Comparison of ENCODE assay signal across 2 cellular contexts in the genomic region with DNA sequence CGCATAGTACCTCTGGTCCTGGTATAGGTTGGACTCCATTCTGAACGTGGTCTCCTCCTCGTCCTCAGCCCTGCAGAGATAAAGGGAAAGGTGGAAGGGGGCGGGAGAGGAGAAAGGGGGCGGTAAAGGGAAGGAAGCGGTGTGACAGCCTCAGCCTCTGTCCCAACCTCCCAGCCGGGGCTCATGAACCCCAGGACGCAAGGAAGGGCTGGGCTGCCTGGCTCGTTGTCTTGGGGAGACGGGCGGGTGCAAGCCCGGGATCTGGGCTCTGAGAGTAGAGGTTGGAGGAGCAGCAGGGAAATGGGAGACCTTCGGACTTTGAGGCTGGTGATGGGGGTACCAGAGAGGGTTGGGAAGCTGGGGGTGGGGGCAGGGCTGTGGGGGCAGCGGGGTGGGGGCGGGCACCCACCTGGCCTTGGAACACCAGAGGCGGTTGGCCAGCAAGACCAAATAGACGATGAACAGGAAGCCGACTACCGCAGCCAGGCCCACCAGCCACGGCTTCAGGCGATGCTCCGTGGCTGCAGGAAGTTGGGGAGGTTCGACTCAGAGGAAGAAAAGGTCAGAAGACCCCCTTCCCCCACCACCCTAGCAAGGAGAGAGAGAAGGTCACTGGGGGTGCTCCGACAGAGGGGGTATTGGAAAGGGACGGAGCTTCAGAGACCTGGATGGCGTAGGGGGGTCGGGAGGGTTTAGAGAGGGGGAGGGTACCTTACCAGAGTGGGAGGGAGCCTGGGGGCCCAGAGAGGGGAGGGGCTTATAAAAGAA.
TF ChIP-seq lines count a peak whose summit lies in the region.

No MANE protein-coding gene starts in this region.

TF ChIP-seq in GM23338, 12 proteins besides CTCF, POLR2A, EP300 and RAD21 (continued from another document and continues in another):
- TF ChIP-seq, protein P1, sequence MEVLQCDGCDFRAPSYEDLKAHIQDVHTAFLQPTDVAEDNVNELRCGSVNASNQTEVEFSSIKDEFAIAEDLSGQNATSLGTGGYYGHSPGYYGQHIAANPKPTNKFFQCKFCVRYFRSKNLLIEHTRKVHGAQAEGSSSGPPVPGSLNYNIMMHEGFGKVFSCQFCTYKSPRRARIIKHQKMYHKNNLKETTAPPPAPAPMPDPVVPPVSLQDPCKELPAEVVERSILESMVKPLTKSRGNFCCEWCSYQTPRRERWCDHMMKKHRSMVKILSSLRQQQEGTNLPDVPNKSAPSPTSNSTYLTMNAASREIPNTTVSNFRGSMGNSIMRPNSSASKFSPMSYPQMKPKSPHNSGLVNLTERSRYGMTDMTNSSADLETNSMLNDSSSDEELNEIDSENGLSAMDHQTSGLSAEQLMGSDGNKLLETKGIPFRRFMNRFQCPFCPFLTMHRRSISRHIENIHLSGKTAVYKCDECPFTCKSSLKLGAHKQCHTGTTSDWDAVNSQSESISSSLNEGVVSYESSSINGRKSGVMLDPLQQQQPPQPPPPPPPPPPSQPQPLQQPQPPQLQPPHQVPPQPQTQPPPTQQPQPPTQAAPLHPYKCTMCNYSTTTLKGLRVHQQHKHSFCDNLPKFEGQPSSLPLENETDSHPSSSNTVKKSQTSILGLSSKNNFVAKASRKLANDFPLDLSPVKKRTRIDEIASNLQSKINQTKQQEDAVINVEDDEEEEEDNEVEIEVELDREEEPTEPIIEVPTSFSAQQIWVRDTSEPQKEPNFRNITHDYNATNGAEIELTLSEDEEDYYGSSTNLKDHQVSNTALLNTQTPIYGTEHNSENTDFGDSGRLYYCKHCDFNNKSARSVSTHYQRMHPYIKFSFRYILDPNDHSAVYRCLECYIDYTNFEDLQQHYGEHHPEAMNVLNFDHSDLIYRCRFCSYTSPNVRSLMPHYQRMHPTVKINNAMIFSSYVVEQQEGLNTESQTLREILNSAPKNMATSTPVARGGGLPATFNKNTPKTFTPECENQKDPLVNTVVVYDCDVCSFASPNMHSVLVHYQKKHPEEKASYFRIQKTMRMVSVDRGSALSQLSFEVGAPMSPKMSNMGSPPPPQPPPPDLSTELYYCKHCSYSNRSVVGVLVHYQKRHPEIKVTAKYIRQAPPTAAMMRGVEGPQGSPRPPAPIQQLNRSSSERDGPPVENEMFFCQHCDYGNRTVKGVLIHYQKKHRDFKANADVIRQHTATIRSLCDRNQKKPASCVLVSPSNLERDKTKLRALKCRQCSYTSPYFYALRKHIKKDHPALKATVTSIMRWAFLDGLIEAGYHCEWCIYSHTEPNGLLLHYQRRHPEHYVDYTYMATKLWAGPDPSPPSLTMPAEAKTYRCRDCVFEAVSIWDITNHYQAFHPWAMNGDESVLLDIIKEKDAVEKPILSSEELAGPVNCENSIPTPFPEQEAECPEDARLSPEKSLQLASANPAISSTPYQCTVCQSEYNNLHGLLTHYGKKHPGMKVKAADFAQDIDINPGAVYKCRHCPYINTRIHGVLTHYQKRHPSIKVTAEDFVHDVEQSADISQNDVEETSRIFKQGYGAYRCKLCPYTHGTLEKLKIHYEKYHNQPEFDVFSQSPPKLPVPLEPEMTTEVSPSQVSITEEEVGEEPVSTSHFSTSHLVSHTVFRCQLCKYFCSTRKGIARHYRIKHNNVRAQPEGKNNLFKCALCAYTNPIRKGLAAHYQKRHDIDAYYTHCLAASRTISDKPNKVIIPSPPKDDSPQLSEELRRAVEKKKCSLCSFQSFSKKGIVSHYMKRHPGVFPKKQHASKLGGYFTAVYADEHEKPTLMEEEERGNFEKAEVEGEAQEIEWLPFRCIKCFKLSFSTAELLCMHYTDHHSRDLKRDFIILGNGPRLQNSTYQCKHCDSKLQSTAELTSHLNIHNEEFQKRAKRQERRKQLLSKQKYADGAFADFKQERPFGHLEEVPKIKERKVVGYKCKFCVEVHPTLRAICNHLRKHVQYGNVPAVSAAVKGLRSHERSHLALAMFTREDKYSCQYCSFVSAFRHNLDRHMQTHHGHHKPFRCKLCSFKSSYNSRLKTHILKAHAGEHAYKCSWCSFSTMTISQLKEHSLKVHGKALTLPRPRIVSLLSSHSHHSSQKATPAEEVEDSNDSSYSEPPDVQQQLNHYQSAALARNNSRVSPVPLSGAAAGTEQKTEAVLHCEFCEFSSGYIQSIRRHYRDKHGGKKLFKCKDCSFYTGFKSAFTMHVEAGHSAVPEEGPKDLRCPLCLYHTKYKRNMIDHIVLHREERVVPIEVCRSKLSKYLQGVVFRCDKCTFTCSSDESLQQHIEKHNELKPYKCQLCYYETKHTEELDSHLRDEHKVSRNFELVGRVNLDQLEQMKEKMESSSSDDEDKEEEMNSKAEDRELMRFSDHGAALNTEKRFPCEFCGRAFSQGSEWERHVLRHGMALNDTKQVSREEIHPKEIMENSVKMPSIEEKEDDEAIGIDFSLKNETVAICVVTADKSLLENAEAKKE (CRISPR knock-in tag; IDR thresholded peaks at IDR 0.05) = no peak
- TF ChIP-seq STAT1 (IDR thresholded peaks at IDR 0.05; ENCODE audit: unreplicated experiment) (no peak), EZH2phosphoT487 (IDR thresholded peaks at IDR 0.05; ENCODE audit: unreplicated experiment) (no peak), JUNB (IDR thresholded peaks at IDR 0.05; ENCODE audit: unreplicated experiment) (no peak), ZNF331 (CRISPR knock-in tag; IDR thresholded peaks at IDR 0.05; ENCODE audit: low read depth) (no peak)
- TF ChIP-seq, protein P2, sequence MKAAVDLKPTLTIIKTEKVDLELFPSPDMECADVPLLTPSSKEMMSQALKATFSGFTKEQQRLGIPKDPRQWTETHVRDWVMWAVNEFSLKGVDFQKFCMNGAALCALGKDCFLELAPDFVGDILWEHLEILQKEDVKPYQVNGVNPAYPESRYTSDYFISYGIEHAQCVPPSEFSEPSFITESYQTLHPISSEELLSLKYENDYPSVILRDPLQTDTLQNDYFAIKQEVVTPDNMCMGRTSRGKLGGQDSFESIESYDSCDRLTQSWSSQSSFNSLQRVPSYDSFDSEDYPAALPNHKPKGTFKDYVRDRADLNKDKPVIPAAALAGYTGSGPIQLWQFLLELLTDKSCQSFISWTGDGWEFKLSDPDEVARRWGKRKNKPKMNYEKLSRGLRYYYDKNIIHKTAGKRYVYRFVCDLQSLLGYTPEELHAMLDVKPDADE (IDR thresholded peaks at IDR 0.05) = no peak
- TF ChIP-seq, protein P3, sequence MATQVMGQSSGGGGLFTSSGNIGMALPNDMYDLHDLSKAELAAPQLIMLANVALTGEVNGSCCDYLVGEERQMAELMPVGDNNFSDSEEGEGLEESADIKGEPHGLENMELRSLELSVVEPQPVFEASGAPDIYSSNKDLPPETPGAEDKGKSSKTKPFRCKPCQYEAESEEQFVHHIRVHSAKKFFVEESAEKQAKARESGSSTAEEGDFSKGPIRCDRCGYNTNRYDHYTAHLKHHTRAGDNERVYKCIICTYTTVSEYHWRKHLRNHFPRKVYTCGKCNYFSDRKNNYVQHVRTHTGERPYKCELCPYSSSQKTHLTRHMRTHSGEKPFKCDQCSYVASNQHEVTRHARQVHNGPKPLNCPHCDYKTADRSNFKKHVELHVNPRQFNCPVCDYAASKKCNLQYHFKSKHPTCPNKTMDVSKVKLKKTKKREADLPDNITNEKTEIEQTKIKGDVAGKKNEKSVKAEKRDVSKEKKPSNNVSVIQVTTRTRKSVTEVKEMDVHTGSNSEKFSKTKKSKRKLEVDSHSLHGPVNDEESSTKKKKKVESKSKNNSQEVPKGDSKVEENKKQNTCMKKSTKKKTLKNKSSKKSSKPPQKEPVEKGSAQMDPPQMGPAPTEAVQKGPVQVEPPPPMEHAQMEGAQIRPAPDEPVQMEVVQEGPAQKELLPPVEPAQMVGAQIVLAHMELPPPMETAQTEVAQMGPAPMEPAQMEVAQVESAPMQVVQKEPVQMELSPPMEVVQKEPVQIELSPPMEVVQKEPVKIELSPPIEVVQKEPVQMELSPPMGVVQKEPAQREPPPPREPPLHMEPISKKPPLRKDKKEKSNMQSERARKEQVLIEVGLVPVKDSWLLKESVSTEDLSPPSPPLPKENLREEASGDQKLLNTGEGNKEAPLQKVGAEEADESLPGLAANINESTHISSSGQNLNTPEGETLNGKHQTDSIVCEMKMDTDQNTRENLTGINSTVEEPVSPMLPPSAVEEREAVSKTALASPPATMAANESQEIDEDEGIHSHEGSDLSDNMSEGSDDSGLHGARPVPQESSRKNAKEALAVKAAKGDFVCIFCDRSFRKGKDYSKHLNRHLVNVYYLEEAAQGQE (IDR thresholded peaks at IDR 0.05; ENCODE audit: unreplicated experiment) = no peak

TF ChIP-seq in SK-N-SH treated with all-trans-retinoic acid at 6 μM for 48 hours, 23 proteins besides CTCF, POLR2A, EP300 and RAD21 (continued from another document):
- TF ChIP-seq BACH2 (CRISPR knock-in tag; IDR thresholded peaks at IDR 0.05; ENCODE audit: borderline replicate concordance) (no peak), ZC3H10 (CRISPR knock-in tag; IDR thresholded peaks at IDR 0.05) (no peak), ESRRG (CRISPR knock-in tag; IDR thresholded peaks at IDR 0.05) (no peak), ARNTL (CRISPR knock-in tag; IDR thresholded peaks at IDR 0.05; ENCODE audit: borderline replicate concordance, low read depth) (no peak), PPARA (CRISPR knock-in tag; IDR thresholded peaks at IDR 0.05; ENCODE audit: borderline replicate concordance) (no peak), TOX (CRISPR knock-in tag; IDR thresholded peaks at IDR 0.05; ENCODE audit: borderline replicate concordance) (no peak), ISL1 (CRISPR knock-in tag; IDR thresholded peaks at IDR 0.05) (no peak), ZNF8 (CRISPR knock-in tag; IDR thresholded peaks at IDR 0.05) (no peak)
TF ChIP-seq in SK-N-SH treated with all-trans-retinoic acid at 6 μM for 48 hours: peak in this region for 0.
